1 cellular context compared by ENCODE assay signal in the genomic region with DNA sequence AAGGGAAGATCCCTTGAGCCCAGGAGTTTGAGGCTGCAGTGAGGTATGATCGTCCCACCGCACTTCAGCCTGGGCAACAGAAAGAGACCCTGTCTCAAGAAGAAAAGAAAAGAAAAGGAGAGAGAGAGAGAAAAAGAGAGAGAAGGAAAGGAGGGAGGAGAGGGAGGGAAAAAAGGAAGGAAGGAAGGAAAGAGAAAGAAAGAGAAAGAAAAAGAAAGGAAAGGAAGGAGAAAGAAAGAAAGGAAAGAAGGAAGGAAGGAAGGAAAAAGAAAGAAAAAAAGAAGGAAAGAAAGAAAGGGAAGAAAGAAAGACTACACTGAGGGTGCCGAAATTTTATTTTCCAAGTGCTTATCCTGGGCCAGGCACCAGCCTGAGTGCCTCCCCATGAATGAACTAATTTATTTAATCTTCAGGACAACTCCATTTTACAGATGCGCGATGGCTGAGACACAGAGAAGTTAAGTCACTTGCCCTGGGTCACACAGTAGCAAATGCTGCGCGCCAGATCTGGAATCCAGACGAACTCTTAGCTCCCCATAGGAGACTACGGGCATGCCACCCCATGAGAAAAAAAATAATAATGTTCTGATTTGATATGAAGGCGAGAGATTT.
TF ChIP-seq lines count a peak whose summit lies in the region.

No MANE protein-coding gene starts in this region.

TF ChIP-seq in K562, 482 proteins besides CTCF, POLR2A, EP300 and RAD21 (continues in another document):
- TF ChIP-seq SRSF1 (IDR thresholded peaks at IDR 0.05; ENCODE audit: low read depth, low read length) (no peak), MXI1 (IDR thresholded peaks at IDR 0.05; ENCODE audit: low read depth, low read length) (no peak), TBP (optimal IDR thresholded peaks at IDR 0.05; ENCODE audit: low read depth, low read length) (no peak), EHMT2 (IDR thresholded peaks at IDR 0.05) (no peak), CCAR2 (IDR thresholded peaks at IDR 0.05; ENCODE audit: low read depth, low read length) (no peak), ZNF124 (CRISPR knock-in tag; IDR thresholded peaks at IDR 0.05) (no peak), MCM7 (IDR thresholded peaks at IDR 0.05) (peak in 1 of 2 experiments; percentile 65; a peak in 1 of 4 replicates), RB1 (IDR thresholded peaks at IDR 0.05; ENCODE audit: low read depth) (no peak), ZNF785 (CRISPR knock-in tag; IDR thresholded peaks at IDR 0.05) (no peak), CBX8 (IDR thresholded peaks at IDR 0.05; ENCODE audit: borderline replicate concordance, extremely low read depth, low read depth, low read length, poor library complexity, severe bottlenecking) (no peak), FOSL1 (tag; conservative IDR thresholded peaks at IDR 0.05) (no peak), KDM1A (IDR thresholded peaks at IDR 0.05) (0 out of 4 replicates have a peak, but pooled peaks of 1 of the 2 experiments have one; percentile 20), OTX1 (CRISPR knock-in tag; IDR thresholded peaks at IDR 0.05) (0 out of 2 replicates have a peak, but pooled peaks have one; percentile 35), ZNF263 (CRISPR knock-in tag; IDR thresholded peaks at IDR 0.05; ENCODE audit: borderline replicate concordance) (no peak), KDM4B (IDR thresholded peaks at IDR 0.05; ENCODE audit: borderline replicate concordance in 2 of 2, low read depth in 1 of 2) (no peak), PHF20 (IDR thresholded peaks at IDR 0.05; ENCODE audit: partially characterized antibody) (no peak), JUN (IDR thresholded peaks at IDR 0.05; ENCODE audit: borderline replicate concordance, low read depth, low read length) (no peak), JUN (CRISPR knock-in tag; IDR thresholded peaks at IDR 0.05; ENCODE audit: borderline replicate concordance) (no peak), JUNB (CRISPR knock-in tag; conservative IDR thresholded peaks at IDR 0.05) (no peak), ZNF253 (CRISPR knock-in tag; conservative IDR thresholded peaks at IDR 0.05) (no peak), ZNF57 (CRISPR knock-in tag; IDR thresholded peaks at IDR 0.05) (no peak), FOXM1 (IDR thresholded peaks at IDR 0.05; ENCODE audit: low read depth) (no peak), FOXM1 (CRISPR knock-in tag; IDR thresholded peaks at IDR 0.05; ENCODE audit: low read depth) (no peak), RBM25 (IDR thresholded peaks at IDR 0.05; ENCODE audit: low read depth, low read length, severe bottlenecking) (peak; percentile 92), BCOR (IDR thresholded peaks at IDR 0.05) (peak; percentile 52; the same call in 1 of the 2 replicates), HDAC1 (IDR thresholded peaks at IDR 0.05) (0 out of 4 replicates have a peak, but pooled peaks of 1 of the 2 experiments have one; percentile 16), MTA1 (IDR thresholded peaks at IDR 0.05; ENCODE audit: borderline replicate concordance) (peak; percentile 49; the same call in 1 of the 2 replicates), ZNF121 (CRISPR knock-in tag; conservative IDR thresholded peaks at IDR 0.05) (no peak), ZNF76 (CRISPR knock-in tag; IDR thresholded peaks at IDR 0.05; ENCODE audit: borderline replicate concordance) (no peak), MEF2A (IDR thresholded peaks at IDR 0.05; ENCODE audit: control insufficient read depth, low read depth, low read length) (no peak), POLR2AphosphoS5 (IDR thresholded peaks at IDR 0.05; ENCODE audit: control insufficient read depth, insufficient read depth, low read depth, low read length) (no peak), ZNF24 (IDR thresholded peaks at IDR 0.05) (no peak), ZFP36 (IDR thresholded peaks at IDR 0.05; ENCODE audit: low read depth, low read length, partially characterized antibody) (peak; percentile 48), HNRNPLL (IDR thresholded peaks at IDR 0.05; ENCODE audit: low read depth, low read length, poor library complexity, severe bottlenecking) (no peak)
- TF ChIP-seq, protein P1, sequence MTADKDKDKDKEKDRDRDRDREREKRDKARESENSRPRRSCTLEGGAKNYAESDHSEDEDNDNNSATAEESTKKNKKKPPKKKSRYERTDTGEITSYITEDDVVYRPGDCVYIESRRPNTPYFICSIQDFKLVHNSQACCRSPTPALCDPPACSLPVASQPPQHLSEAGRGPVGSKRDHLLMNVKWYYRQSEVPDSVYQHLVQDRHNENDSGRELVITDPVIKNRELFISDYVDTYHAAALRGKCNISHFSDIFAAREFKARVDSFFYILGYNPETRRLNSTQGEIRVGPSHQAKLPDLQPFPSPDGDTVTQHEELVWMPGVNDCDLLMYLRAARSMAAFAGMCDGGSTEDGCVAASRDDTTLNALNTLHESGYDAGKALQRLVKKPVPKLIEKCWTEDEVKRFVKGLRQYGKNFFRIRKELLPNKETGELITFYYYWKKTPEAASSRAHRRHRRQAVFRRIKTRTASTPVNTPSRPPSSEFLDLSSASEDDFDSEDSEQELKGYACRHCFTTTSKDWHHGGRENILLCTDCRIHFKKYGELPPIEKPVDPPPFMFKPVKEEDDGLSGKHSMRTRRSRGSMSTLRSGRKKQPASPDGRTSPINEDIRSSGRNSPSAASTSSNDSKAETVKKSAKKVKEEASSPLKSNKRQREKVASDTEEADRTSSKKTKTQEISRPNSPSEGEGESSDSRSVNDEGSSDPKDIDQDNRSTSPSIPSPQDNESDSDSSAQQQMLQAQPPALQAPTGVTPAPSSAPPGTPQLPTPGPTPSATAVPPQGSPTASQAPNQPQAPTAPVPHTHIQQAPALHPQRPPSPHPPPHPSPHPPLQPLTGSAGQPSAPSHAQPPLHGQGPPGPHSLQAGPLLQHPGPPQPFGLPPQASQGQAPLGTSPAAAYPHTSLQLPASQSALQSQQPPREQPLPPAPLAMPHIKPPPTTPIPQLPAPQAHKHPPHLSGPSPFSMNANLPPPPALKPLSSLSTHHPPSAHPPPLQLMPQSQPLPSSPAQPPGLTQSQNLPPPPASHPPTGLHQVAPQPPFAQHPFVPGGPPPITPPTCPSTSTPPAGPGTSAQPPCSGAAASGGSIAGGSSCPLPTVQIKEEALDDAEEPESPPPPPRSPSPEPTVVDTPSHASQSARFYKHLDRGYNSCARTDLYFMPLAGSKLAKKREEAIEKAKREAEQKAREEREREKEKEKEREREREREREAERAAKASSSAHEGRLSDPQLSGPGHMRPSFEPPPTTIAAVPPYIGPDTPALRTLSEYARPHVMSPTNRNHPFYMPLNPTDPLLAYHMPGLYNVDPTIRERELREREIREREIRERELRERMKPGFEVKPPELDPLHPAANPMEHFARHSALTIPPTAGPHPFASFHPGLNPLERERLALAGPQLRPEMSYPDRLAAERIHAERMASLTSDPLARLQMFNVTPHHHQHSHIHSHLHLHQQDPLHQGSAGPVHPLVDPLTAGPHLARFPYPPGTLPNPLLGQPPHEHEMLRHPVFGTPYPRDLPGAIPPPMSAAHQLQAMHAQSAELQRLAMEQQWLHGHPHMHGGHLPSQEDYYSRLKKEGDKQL (CRISPR knock-in tag; IDR thresholded peaks at IDR 0.05; ENCODE audit: borderline replicate concordance): no peak
- TF ChIP-seq, protein P2, sequence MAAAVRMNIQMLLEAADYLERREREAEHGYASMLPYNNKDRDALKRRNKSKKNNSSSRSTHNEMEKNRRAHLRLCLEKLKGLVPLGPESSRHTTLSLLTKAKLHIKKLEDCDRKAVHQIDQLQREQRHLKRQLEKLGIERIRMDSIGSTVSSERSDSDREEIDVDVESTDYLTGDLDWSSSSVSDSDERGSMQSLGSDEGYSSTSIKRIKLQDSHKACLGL (CRISPR knock-in tag; IDR thresholded peaks at IDR 0.05; ENCODE audit: borderline replicate concordance, poor library complexity, severe bottlenecking): no peak
- TF ChIP-seq, protein P3, sequence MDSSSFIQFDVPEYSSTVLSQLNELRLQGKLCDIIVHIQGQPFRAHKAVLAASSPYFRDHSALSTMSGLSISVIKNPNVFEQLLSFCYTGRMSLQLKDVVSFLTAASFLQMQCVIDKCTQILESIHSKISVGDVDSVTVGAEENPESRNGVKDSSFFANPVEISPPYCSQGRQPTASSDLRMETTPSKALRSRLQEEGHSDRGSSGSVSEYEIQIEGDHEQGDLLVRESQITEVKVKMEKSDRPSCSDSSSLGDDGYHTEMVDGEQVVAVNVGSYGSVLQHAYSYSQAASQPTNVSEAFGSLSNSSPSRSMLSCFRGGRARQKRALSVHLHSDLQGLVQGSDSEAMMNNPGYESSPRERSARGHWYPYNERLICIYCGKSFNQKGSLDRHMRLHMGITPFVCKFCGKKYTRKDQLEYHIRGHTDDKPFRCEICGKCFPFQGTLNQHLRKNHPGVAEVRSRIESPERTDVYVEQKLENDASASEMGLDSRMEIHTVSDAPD (CRISPR knock-in tag; IDR thresholded peaks at IDR 0.05): no peak
- TF ChIP-seq, protein P4, sequence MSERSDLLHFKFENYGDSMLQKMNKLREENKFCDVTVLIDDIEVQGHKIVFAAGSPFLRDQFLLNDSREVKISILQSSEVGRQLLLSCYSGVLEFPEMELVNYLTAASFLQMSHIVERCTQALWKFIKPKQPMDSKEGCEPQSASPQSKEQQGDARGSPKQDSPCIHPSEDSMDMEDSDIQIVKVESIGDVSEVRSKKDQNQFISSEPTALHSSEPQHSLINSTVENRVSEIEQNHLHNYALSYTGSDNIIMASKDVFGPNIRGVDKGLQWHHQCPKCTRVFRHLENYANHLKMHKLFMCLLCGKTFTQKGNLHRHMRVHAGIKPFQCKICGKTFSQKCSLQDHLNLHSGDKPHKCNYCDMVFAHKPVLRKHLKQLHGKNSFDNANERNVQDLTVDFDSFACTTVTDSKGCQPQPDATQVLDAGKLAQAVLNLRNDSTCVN (CRISPR knock-in tag; IDR thresholded peaks at IDR 0.05): no peak
- TF ChIP-seq, protein P5, sequence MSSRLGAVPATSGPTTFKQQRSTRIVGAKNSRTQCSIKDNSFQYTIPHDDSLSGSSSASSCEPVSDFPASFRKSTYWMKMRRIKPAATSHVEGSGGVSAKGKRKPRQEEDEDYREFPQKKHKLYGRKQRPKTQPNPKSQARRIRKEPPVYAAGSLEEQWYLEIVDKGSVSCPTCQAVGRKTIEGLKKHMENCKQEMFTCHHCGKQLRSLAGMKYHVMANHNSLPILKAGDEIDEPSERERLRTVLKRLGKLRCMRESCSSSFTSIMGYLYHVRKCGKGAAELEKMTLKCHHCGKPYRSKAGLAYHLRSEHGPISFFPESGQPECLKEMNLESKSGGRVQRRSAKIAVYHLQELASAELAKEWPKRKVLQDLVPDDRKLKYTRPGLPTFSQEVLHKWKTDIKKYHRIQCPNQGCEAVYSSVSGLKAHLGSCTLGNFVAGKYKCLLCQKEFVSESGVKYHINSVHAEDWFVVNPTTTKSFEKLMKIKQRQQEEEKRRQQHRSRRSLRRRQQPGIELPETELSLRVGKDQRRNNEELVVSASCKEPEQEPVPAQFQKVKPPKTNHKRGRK (tag; IDR thresholded peaks at IDR 0.05): peak; percentile 96
- TF ChIP-seq, protein P6, sequence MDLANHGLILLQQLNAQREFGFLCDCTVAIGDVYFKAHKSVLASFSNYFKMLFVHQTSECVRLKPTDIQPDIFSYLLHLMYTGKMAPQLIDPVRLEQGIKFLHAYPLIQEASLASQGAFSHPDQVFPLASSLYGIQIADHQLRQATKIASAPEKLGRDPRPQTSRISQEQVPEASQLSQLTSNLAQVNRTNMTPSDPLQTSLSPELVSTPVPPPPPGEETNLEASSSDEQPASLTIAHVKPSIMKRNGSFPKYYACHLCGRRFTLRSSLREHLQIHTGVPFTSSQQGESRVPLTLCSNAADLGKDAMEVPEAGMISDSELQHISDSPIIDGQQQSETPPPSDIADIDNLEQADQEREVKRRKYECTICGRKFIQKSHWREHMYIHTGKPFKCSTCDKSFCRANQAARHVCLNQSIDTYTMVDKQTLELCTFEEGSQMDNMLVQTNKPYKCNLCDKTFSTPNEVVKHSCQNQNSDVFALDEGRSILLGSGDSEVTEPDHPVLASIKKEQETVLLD (IDR thresholded peaks at IDR 0.05): 0 out of 2 replicates have a peak, but pooled peaks have one; percentile 33
- TF ChIP-seq, protein P7, sequence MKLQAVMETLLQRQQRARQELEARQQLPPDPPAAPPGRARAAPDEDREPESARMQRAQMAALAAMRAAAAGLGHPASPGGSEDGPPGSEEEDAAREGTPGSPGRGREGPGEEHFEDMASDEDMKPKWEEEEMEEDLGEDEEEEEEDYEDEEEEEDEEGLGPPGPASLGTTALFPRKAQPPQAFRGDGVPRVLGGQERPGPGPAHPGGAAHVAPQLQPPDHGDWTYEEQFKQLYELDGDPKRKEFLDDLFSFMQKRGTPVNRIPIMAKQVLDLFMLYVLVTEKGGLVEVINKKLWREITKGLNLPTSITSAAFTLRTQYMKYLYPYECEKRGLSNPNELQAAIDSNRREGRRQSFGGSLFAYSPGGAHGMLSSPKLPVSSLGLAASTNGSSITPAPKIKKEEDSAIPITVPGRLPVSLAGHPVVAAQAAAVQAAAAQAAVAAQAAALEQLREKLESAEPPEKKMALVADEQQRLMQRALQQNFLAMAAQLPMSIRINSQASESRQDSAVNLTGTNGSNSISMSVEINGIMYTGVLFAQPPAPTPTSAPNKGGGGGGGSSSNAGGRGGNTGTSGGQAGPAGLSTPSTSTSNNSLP (IDR thresholded peaks at IDR 0.05; ENCODE audit: borderline replicate concordance, low read depth, low read length): no peak
- TF ChIP-seq, protein P8, sequence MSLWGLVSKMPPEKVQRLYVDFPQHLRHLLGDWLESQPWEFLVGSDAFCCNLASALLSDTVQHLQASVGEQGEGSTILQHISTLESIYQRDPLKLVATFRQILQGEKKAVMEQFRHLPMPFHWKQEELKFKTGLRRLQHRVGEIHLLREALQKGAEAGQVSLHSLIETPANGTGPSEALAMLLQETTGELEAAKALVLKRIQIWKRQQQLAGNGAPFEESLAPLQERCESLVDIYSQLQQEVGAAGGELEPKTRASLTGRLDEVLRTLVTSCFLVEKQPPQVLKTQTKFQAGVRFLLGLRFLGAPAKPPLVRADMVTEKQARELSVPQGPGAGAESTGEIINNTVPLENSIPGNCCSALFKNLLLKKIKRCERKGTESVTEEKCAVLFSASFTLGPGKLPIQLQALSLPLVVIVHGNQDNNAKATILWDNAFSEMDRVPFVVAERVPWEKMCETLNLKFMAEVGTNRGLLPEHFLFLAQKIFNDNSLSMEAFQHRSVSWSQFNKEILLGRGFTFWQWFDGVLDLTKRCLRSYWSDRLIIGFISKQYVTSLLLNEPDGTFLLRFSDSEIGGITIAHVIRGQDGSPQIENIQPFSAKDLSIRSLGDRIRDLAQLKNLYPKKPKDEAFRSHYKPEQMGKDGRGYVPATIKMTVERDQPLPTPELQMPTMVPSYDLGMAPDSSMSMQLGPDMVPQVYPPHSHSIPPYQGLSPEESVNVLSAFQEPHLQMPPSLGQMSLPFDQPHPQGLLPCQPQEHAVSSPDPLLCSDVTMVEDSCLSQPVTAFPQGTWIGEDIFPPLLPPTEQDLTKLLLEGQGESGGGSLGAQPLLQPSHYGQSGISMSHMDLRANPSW (CRISPR knock-in tag; IDR thresholded peaks at IDR 0.05): no peak
- TF ChIP-seq, protein P9, sequence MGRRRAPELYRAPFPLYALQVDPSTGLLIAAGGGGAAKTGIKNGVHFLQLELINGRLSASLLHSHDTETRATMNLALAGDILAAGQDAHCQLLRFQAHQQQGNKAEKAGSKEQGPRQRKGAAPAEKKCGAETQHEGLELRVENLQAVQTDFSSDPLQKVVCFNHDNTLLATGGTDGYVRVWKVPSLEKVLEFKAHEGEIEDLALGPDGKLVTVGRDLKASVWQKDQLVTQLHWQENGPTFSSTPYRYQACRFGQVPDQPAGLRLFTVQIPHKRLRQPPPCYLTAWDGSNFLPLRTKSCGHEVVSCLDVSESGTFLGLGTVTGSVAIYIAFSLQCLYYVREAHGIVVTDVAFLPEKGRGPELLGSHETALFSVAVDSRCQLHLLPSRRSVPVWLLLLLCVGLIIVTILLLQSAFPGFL (CRISPR knock-in tag; IDR thresholded peaks at IDR 0.05): no peak
